10 cellular contexts compared by ENCODE assay signal in the genomic region with DNA sequence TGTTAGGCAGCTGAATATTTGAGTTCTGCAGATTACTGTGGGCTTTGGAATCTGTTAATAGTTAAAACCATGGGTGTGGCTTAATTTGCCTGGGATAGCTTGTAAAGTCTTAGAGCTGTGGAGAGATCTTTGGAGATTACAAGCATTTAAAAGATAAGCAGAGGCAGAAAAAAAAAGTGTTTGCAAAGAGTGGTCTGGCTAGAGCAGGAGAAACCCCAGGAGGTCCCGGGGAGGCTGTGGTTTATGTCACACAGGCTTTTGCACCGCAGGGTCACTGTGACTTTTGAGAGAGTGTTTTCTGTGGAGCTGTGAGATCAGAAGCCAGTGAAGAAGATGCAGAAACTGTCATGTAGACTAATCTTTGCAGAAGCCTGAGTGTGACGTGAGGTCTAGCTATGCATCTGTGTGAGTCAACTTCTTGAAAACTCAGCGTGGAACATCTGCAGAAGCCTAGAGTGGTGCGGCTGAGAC. TPM values are rescaled to one million over a fixed set of nuclear protein-coding genes. Genes with fewer than 3 reads are reported as not detected.
DNase-seq lines count a peak whose midpoint lies in the region; ATAC-seq and TF ChIP-seq lines count a peak whose summit lies in the region.
"Had no signal": no experiment of that assay in that cellular context is flagged by ENCODE, and none has a peak within 500 bp of the region (broad histone marks: within the 10 kb centered on the region; RNA-seq: fewer than 3 reads in every experiment).

No MANE protein-coding gene starts in this region.

- H3K9me3 ChIP-seq in KOPT-K1 (ENCODE audit: insufficient read depth, low read length, poor library complexity, severe bottlenecking): no peaks in the 10 kb centered on the region
- H3K9me3 ChIP-seq in body of pancreas: no peaks in the 10 kb centered on the region
- H3K9me3 ChIP-seq in smooth muscle cell (replicated peaks; ENCODE audit: low read depth): no peaks in the 10 kb centered on the region
- H3K9me3 ChIP-seq in suprapubic skin: no peaks in the 10 kb centered on the region

- ATAC-seq in body of pancreas (peak; percentile 16), HG03139 (IDR thresholded peaks at IDR 0.05; ENCODE audit: unreplicated experiment) (no peak)
- ATAC-seq: left ventricle myocardium superior had no signal

- H3K9ac ChIP-seq in smooth muscle cell (ENCODE audit: low read depth): no peak overlapping the region

- H3F3A ChIP-seq in smooth muscle cell (ENCODE audit: low read depth): peaks cover 29% of the 10 kb centered on the region

- peak overlapping the region; percentile 74 for H3K4me2 ChIP-seq in smooth muscle cell

- H2AFZ ChIP-seq in smooth muscle cell (ENCODE audit: low read depth): no peak overlapping the region

- WGBS in body of pancreas, 2 donors: 75 to 78% methylated on average over 5 of the region's 5 CpGs
- 1% methylated on average over 5 of the region's 5 CpGs for WGBS in smooth muscle cell (ENCODE audit: low lambda C conversion rate)
- 60% methylated on average over 5 of the region's 5 CpGs for WGBS in suprapubic skin

- H3K4me1 ChIP-seq in body of pancreas (peaks cover 60% of the 10 kb centered on the region), smooth muscle cell (ENCODE audit: low read depth) (peaks cover 36% of the 10 kb centered on the region), suprapubic skin (peaks cover 72% of the 10 kb centered on the region)

- intact Hi-C loops in body of pancreas (cut with DNase I): no loop called here
- intact Hi-C loops in head of caudate nucleus (cut with DNase I): loop anchor here (5.0 kb wide), 1 partner anchor 47 kb away; the partner anchor contains the start of gene SETBP1

- TF ChIP-seq POLR2A in body of pancreas (IDR thresholded peaks at IDR 0.05) (no peak), suprapubic skin (IDR thresholded peaks at IDR 0.05) (no peak)

- peaks cover 23% of the 10 kb centered on the region for H3K79me2 ChIP-seq in smooth muscle cell (ENCODE audit: low read depth)

- peaks cover under 1% of the 10 kb centered on the region for H4K20me1 ChIP-seq in smooth muscle cell (ENCODE audit: low read depth)

- peak overlapping the region; percentile 27 for H3K27ac ChIP-seq in KOPT-K1 (ENCODE audit: low read depth, low read length, poor library complexity, severe bottlenecking)
- H3K27ac ChIP-seq in body of pancreas: no peak overlapping the region
- peak overlapping the region; percentile 93 for H3K27ac ChIP-seq in smooth muscle cell (ENCODE audit: low read depth)
- no peak overlapping the region for H3K27ac ChIP-seq in suprapubic skin

- H3K4me3 ChIP-seq in body of pancreas (no peak overlapping the region), smooth muscle cell (no peak overlapping the region), suprapubic skin (no peak overlapping the region)

- no peak for TF ChIP-seq CTCF in body of pancreas (IDR thresholded peaks at IDR 0.05)
- no peak for TF ChIP-seq CTCF in smooth muscle cell (IDR thresholded peaks at IDR 0.05; ENCODE audit: borderline replicate concordance, insufficient read depth, poor library complexity, severe bottlenecking)
- TF ChIP-seq CTCF in suprapubic skin (IDR thresholded peaks at IDR 0.05): no peak

- no peak for TF ChIP-seq EP300 in suprapubic skin (IDR thresholded peaks at IDR 0.05)

- H3K36me3 ChIP-seq in KOPT-K1 (ENCODE audit: insufficient read depth, low read length): no peaks in the 10 kb centered on the region
- H3K36me3 ChIP-seq in body of pancreas (replicated peaks in 1 of 2; ENCODE audit: insufficient read depth in 1 of 2, low read depth in 2 of 2): no peaks in the 10 kb centered on the region
- no peaks in the 10 kb centered on the region for H3K36me3 ChIP-seq in smooth muscle cell (ENCODE audit: low read depth)
- H3K36me3 ChIP-seq in suprapubic skin: no peaks in the 10 kb centered on the region

- H3K27me3 ChIP-seq in body of pancreas (no peaks in the 10 kb centered on the region), smooth muscle cell (ENCODE audit: low read depth) (no peaks in the 10 kb centered on the region), suprapubic skin (no peaks in the 10 kb centered on the region)

- DNase-seq in ELF-1 (ENCODE audit: low read depth, low spot score) (peak; percentile 54), body of pancreas (peak in 1 of 4 donors; percentile 30), smooth muscle cell (lab: John Stamatoyannopoulos, UW; ENCODE audit: unreplicated experiment) (peak; percentile 5), head of caudate nucleus (no peak), SW 1271 (lab: John Stamatoyannopoulos, UW) (no peak), suprapubic skin (ENCODE audit: low spot score in 2 of 2) (no peak)
- DNase-seq: left ventricle myocardium superior, NCI-H1092 treated with DMSO at 0.1 percent for 48 hours had no signal

RNA-seq across cellular contexts. Expression of gene SETBP1, which starts 49.0 kb away (rescaled TPM):
- total RNA-seq in body of pancreas: 10 to 100 TPM; 23.6 to 37.2 TPM
- total RNA-seq in smooth muscle cell: 17.7 and 19.2 TPM in 2 replicates
- polyA plus RNA-seq in smooth muscle cell: 4.7 and 6.1 TPM in 2 replicates
- total RNA-seq in suprapubic skin: 10 to 100 TPM; 13.1 to 25.6 (median 17.2) TPM

Comparison
In these comparisons a context has a peak if more than half of its experiments do, and no peak if none do; other contexts are left out.
1. DNase-seq: peak in ELF-1 (single experiment) and smooth muscle cell (single experiment); none in head of caudate nucleus (0 of 42), SW 1271 (0 of 2) and suprapubic skin (0 of 2).
2. H3K27ac ChIP-seq: peak in KOPT-K1 (single experiment) and smooth muscle cell (single experiment); none in body of pancreas (0 of 4) and suprapubic skin (single experiment).